In genomic region chr13:25179810-25180437, GRCh38 we compare ENCODE assay signal across 22 cellular contexts.
A peak's percentile ranks its signal among the peaks of the same experiment; 100 is the strongest.
DNase-seq lines count a peak whose midpoint lies in the region; ATAC-seq and TF ChIP-seq lines count a peak whose summit lies in the region.
"Had no signal": no experiment of that assay in that cellular context is flagged by ENCODE, and none has a peak within 500 bp of the region (broad histone marks: within the 10 kb centered on the region; RNA-seq: fewer than 3 reads in every experiment).

No MANE protein-coding gene starts in this region.

- in situ Hi-C loops in GM13977 (cut with MboI; ENCODE audit: low pct_unique_long_range_greater_than_20kb, low sequenced_read_pairs, unreplicated experiment) = no loop called here

- H3K27ac ChIP-seq in angular gyrus (ENCODE audit: low read depth, low read length) = peak overlapping the region; percentile 62
- H3K27ac ChIP-seq: heart right ventricle, left ventricle myocardium inferior, uterus had no signal

- no peak for DNase-seq in stimulated activated naive CD8-positive, alpha-beta T cell treated with anti-CD3 and anti-CD28 coated beads, Interleukin-15, amount 100 ng/mL, for 72 hours
- DNase-seq in stimulated activated naive CD8-positive, alpha-beta T cell treated with anti-CD3 and anti-CD28 coated beads, Interleukin-15, Interleukin-2, amounts not matched to agents 100 U/mL and 50 U/mL, for 24 hours = no peak
- DNase-seq in medulla oblongata (ENCODE audit: extremely low spot score) (peak; percentile 38), dedifferentiated amniotic fluid mesenchymal stem cell (ENCODE audit: extremely low spot score) (no peak), NCI-H1048 (lab: John Stamatoyannopoulos, UW) (no peak), GM13977 (ENCODE audit: low spot score) (no peak)
- DNase-seq: activated CD4-positive, alpha-beta T cell treated with anti-CD3 and anti-CD28 coated beads for 48 hours; activated naive CD8-positive, alpha-beta T cell treated with anti-CD3 and anti-CD28 coated beads for 36 hours; endodermal cell; heart right ventricle; immature natural killer cell; left ventricle myocardium inferior; NCI-H1417; NCI-H526; PC-3; SHP77; stimulated activated CD4-positive, alpha-beta T cell treated with anti-CD3 and anti-CD28 coated beads, Interleukin-4, amount 100 ng/mL, for 1 hour; uterus had no signal

- H3K4me1 Mint-ChIP-seq in stimulated activated naive CD8-positive, alpha-beta T cell treated with anti-CD3 and anti-CD28 coated beads, Interleukin-15, amount 100 ng/mL, for 72 hours = peaks cover 6% of the 10 kb centered on the region
- H3K4me1 Mint-ChIP-seq: activated naive CD8-positive, alpha-beta T cell treated with anti-CD3 and anti-CD28 coated beads for 36 hours; activated T-helper 17 cell treated with anti-CD3 and anti-CD28 coated beads, Interleukin-2, amount 50 U/mL, for 72 hours; CD14-positive monocyte; endodermal cell; immature natural killer cell had no signal

- peak; percentile 52 for ATAC-seq in stimulated activated naive CD8-positive, alpha-beta T cell treated with anti-CD3 and anti-CD28 coated beads, Interleukin-15, amount 100 ng/mL, for 72 hours
- no peak for ATAC-seq in stimulated activated naive CD8-positive, alpha-beta T cell treated with anti-CD3 and anti-CD28 coated beads, Interleukin-15, Interleukin-2, amounts not matched to agents 100 U/mL and 50 U/mL, for 24 hours
- ATAC-seq in HG02938 (IDR thresholded peaks at IDR 0.05; ENCODE audit: unreplicated experiment) = no peak
- ATAC-seq: activated T-helper 17 cell treated with anti-CD3 and anti-CD28 coated beads, Interleukin-2, amount 50 U/mL, for 72 hours; heart right ventricle; PC-3 had no signal

- H3K27me3 Mint-ChIP-seq in stimulated activated naive CD8-positive, alpha-beta T cell treated with anti-CD3 and anti-CD28 coated beads, Interleukin-15, amount 100 ng/mL, for 72 hours = peaks cover 90% of the 10 kb centered on the region

- no peak overlapping the region for H3K4me3 Mint-ChIP-seq in stimulated activated naive CD8-positive, alpha-beta T cell treated with anti-CD3 and anti-CD28 coated beads, Interleukin-15, amount 100 ng/mL, for 72 hours
- H3K4me3 Mint-ChIP-seq: activated naive CD8-positive, alpha-beta T cell treated with anti-CD3 and anti-CD28 coated beads for 36 hours; activated T-helper 17 cell treated with anti-CD3 and anti-CD28 coated beads, Interleukin-2, amount 50 U/mL, for 72 hours; endodermal cell; immature natural killer cell had no signal

- TF ChIP-seq CTCF in GM13977 (IDR thresholded peaks at IDR 0.05; ENCODE audit: extremely low read depth, insufficient read depth, missing control alignments) = no peak

- peaks cover 0 to 7% of the 10 kb centered on the region in 2 donors for H3K9me3 Mint-ChIP-seq in stimulated activated naive CD8-positive, alpha-beta T cell treated with anti-CD3 and anti-CD28 coated beads, Interleukin-15, amount 100 ng/mL, for 72 hours
- H3K9me3 Mint-ChIP-seq: activated T-helper 17 cell treated with anti-CD3 and anti-CD28 coated beads, Interleukin-2, amount 50 U/mL, for 72 hours; endodermal cell had no signal

- H3K27ac Mint-ChIP-seq in stimulated activated naive CD8-positive, alpha-beta T cell treated with anti-CD3 and anti-CD28 coated beads, Interleukin-15, amount 100 ng/mL, for 72 hours = no peak overlapping the region
- H3K27ac Mint-ChIP-seq: activated naive CD8-positive, alpha-beta T cell treated with anti-CD3 and anti-CD28 coated beads for 36 hours; activated T-helper 17 cell treated with anti-CD3 and anti-CD28 coated beads, Interleukin-2, amount 50 U/mL, for 72 hours; endodermal cell had no signal
